15 cellular contexts compared by ENCODE assay signal in genomic region chr2:20619624-20620024, GRCh38. TPM values are rescaled to one million over a fixed set of nuclear protein-coding genes. Genes with fewer than 3 reads are reported as not detected.
DNase-seq lines count a peak whose midpoint lies in the region; ATAC-seq, FAIRE-seq and TF ChIP-seq lines count a peak whose summit lies in the region.
"Had no signal": no experiment of that assay in that cellular context is flagged by ENCODE, and none has a peak within 500 bp of the region (broad histone marks: within the 10 kb centered on the region; RNA-seq: fewer than 3 reads in every experiment).

No MANE protein-coding gene starts in this region.

- no peak for FAIRE-seq in RCC 7860 (lab: Jason Lieb, UNC)
- FAIRE-seq: GM18507 had no signal

- TF ChIP-seq CTCF in esophagus squamous epithelium (IDR thresholded peaks at IDR 0.05): no peak
- TF ChIP-seq CTCF in foreskin keratinocyte (conservative IDR thresholded peaks at IDR 0.05): no peak

- TF ChIP-seq POLR2A in esophagus squamous epithelium (IDR thresholded peaks at IDR 0.05): no peak

- intact Hi-C loops in esophagus squamous epithelium (cut with DNase I): no loop called here

- H3K36me3 ChIP-seq in esophagus squamous epithelium: peaks cover 6 to 58% (median 19%) of the 10 kb centered on the region in 3 donors
- H3K36me3 ChIP-seq in mucosa of rectum (ENCODE audit: control insufficient read depth in 2 of 2, insufficient read depth in 2 of 2, low read length in 2 of 2): peaks cover 26 to 33% of the 10 kb centered on the region in 2 donors
- H3K36me3 ChIP-seq in stomach smooth muscle (ENCODE audit: control insufficient read depth in 2 of 2, insufficient read depth in 2 of 2, low read length in 2 of 2): peaks cover 29 to 30% of the 10 kb centered on the region in 2 donors
- H3K36me3 ChIP-seq: SJCRH30 had no signal

- no peaks in the 10 kb centered on the region for H3K9me3 ChIP-seq in esophagus squamous epithelium
- no peaks in the 10 kb centered on the region for H3K9me3 ChIP-seq in mucosa of rectum (ENCODE audit: control insufficient read depth in 2 of 2, low read length in 2 of 2)
- no peaks in the 10 kb centered on the region for H3K9me3 ChIP-seq in stomach smooth muscle (ENCODE audit: control insufficient read depth in 2 of 2, low read length in 2 of 2)
- H3K9me3 ChIP-seq: SJCRH30 had no signal

- H3K9ac ChIP-seq in mucosa of rectum (ENCODE audit: low read depth in 1 of 2, low read length in 2 of 2) (peak overlapping the region in 1 of 2 donors; percentile 1), stomach smooth muscle (ENCODE audit: low read length in 2 of 2) (peak overlapping the region; percentile 87 to 91)

- H3K4me3 ChIP-seq in esophagus squamous epithelium (no peak overlapping the region), mucosa of rectum (ENCODE audit: low read length in 2 of 2) (no peak overlapping the region), stomach smooth muscle (ENCODE audit: low read length in 2 of 2) (no peak overlapping the region)
- H3K4me3 ChIP-seq: SJCRH30 had no signal

- ATAC-seq in foreskin keratinocyte (no peak), HG02610 (IDR thresholded peaks at IDR 0.05; ENCODE audit: unreplicated experiment) (no peak)
- ATAC-seq: HCT116 had no signal

- peaks cover 44 to 75% (median 47%) of the 10 kb centered on the region in 3 donors for H3K4me1 ChIP-seq in esophagus squamous epithelium
- H3K4me1 ChIP-seq in mucosa of rectum (ENCODE audit: control insufficient read depth in 2 of 2, insufficient read depth in 2 of 2, low read length in 2 of 2): peaks cover 34 to 40% of the 10 kb centered on the region in 2 donors
- H3K4me1 ChIP-seq in stomach smooth muscle (ENCODE audit: control insufficient read depth, insufficient read depth, low read length): peaks cover 97% of the 10 kb centered on the region
- H3K4me1 ChIP-seq in foreskin keratinocyte: no peaks in the 10 kb centered on the region

- H3K27ac ChIP-seq in esophagus squamous epithelium (peak overlapping the region; percentile 81 to 96 (median 92)), mucosa of rectum (ENCODE audit: low read depth in 2 of 2, low read length in 2 of 2) (peak overlapping the region; percentile 87 to 91), stomach smooth muscle (ENCODE audit: low read length) (peak overlapping the region; percentile 100), foreskin keratinocyte (no peak overlapping the region)
- H3K27ac ChIP-seq: VCaP had no signal

- no peaks in the 10 kb centered on the region for H3K27me3 ChIP-seq in esophagus squamous epithelium
- no peaks in the 10 kb centered on the region for H3K27me3 ChIP-seq in mucosa of rectum (ENCODE audit: control insufficient read depth in 2 of 2, insufficient read depth in 2 of 2, low read length in 2 of 2)
- H3K27me3 ChIP-seq in stomach smooth muscle (ENCODE audit: control insufficient read depth in 1 of 2, insufficient read depth in 2 of 2, low read length in 2 of 2): no peaks in the 10 kb centered on the region
- no peaks in the 10 kb centered on the region for H3K27me3 ChIP-seq in foreskin keratinocyte
- H3K27me3 ChIP-seq: SJCRH30 had no signal

- WGBS in esophagus squamous epithelium, 2 donors: 88 to 89% methylated on average over 5 of the region's 13 CpGs

- DNase-seq in RCC 7860 (ENCODE audit: low spot score) (peak; percentile 19), esophagus squamous epithelium (lab: John Stamatoyannopoulos, UW) (no peak), AG08395 (ENCODE audit: low spot score) (no peak), foreskin keratinocyte (no peak), hepatic stellate cell (ENCODE audit: low spot score) (no peak)
- DNase-seq: amygdala, NCI-H1694 treated with DMSO at 0.1 percent for 48 hours, SJCRH30 had no signal

RNA-seq across cellular contexts. Expression of gene HS1BP3, which starts 31.3 kb away (rescaled TPM):
- 10 to 100 TPM in 3 of 4 donors, 1 to 10 TPM in 1; 7.9 to 22.1 (median 16.9) TPM for total RNA-seq in esophagus squamous epithelium
- total RNA-seq in foreskin keratinocyte: 21.0 and 23.8 TPM in 2 replicates
- polyA plus RNA-seq in foreskin keratinocyte: 21.8 and 23.1 TPM in 2 replicates

RNA-seq across cellular contexts. Expression of gene GDF7, which starts 47.3 kb away (rescaled TPM):
- total RNA-seq in esophagus squamous epithelium (1 to 10 TPM in 2 of 4 donors, under 1 TPM in 2; 0.26 to 1.9 (median 0.78) TPM), foreskin keratinocyte (not detected in 2 replicates)
- polyA plus RNA-seq in foreskin keratinocyte: not detected in 2 replicates
- total RNA-seq: myocyte had no signal
